18 cellular contexts compared by ENCODE assay signal in genomic region chr10:84147347-84147746, GRCh38. TPM values are rescaled to one million over a fixed set of nuclear protein-coding genes. Genes with fewer than 3 reads are reported as not detected.
DNase-seq lines count a peak whose midpoint lies in the region; ATAC-seq, FAIRE-seq and TF ChIP-seq lines count a peak whose summit lies in the region.
"Had no signal": no experiment of that assay in that cellular context is flagged by ENCODE, and none has a peak within 500 bp of the region (broad histone marks: within the 10 kb centered on the region; RNA-seq: fewer than 3 reads in every experiment).

No MANE protein-coding gene starts in this region.

- peaks cover 48% of the 10 kb centered on the region for H3K36me3 Mint-ChIP-seq in T-helper 1 cell treated with Interleukin-12 subunit alpha and Interleukin-12 subunit beta and Interleukin-4 antibody, amounts not matched to agents 30 μg/mL and 1 μg/mL, for 36 hours (ENCODE audit: low read depth)
- H3K36me3 Mint-ChIP-seq in T-helper 17 cell (ENCODE audit: low read depth) = peaks cover 6% of the 10 kb centered on the region

- H3K4me3 ChIP-seq in right lobe of liver (no peak overlapping the region), HepG2 (replicated peaks in 1 of 3; ENCODE audit: insufficient read depth in 1 of 3, low read depth in 2 of 3, low read length in 3 of 3) (no peak overlapping the region)
- H3K4me3 ChIP-seq: A549; BLaER1 treated with 17β-estradiol and CSF1 and Interleukin-3, amounts not matched to agents 10 nM and 100 nM; GM23248; HAP-1 had no signal

- no peak for DNase-seq in T-helper 1 cell
- DNase-seq in right lobe of liver = no peak
- DNase-seq in HepG2 (ENCODE audit: low spot score) = no peak
- no peak for DNase-seq in T-helper 17 cell
- DNase-seq in left lobe of liver (ENCODE audit: low spot score) = no peak
- DNase-seq: Caco-2 had no signal

- TF ChIP-seq POLR2A in right lobe of liver (IDR thresholded peaks at IDR 0.05) (no peak), HepG2 (IDR thresholded peaks at IDR 0.05; ENCODE audit: insufficient read depth in 1 of 2, low read depth in 2 of 2, low read length in 2 of 2) (no peak)

- H3K36me3 ChIP-seq in right lobe of liver (peaks cover 14 to 91% (median 53%) of the 10 kb centered on the region in 4 donors), HepG2 (replicated peaks in 1 of 2; ENCODE audit: control insufficient read depth in 1 of 2, insufficient read depth in 2 of 2, low read length in 2 of 2) (peaks cover 17 to 69% of the 10 kb centered on the region in 2 experiments)

- no peak overlapping the region for H3K4me2 ChIP-seq in HepG2 (ENCODE audit: low read depth, low read length)
- H3K4me2 ChIP-seq: A549; BLaER1 treated with 17β-estradiol and CSF1 and Interleukin-3, amounts not matched to agents 10 nM and 100 nM had no signal

- no peaks in the 10 kb centered on the region for H3K9me3 Mint-ChIP-seq in T-helper 1 cell treated with Interleukin-12 subunit alpha and Interleukin-12 subunit beta and Interleukin-4 antibody, amounts not matched to agents 30 μg/mL and 1 μg/mL, for 36 hours

- no peak overlapping the region for H3K9ac ChIP-seq in HepG2 (ENCODE audit: insufficient read depth, low read depth, low read length)
- H3K9ac ChIP-seq: GM23248 had no signal

- H3K27me3 ChIP-seq in right lobe of liver (no peaks in the 10 kb centered on the region), HepG2 (ENCODE audit: control insufficient read depth in 1 of 2, insufficient read depth in 2 of 2, low read length in 2 of 2) (no peaks in the 10 kb centered on the region)
- H3K27me3 ChIP-seq: BLaER1 treated with 17β-estradiol and CSF1 and Interleukin-3, amounts not matched to agents 10 nM and 100 nM had no signal

- TF ChIP-seq EP300 in HepG2 (IDR thresholded peaks at IDR 0.05; ENCODE audit: low read depth in 2 of 2, low read length in 2 of 2) (no peak), HepG2 (CRISPR knock-in tag; IDR thresholded peaks at IDR 0.05; ENCODE audit: borderline replicate concordance) (no peak)

- H3K27ac ChIP-seq in right lobe of liver = no peak overlapping the region
- H3K27ac ChIP-seq in HepG2 (ENCODE audit: extremely low read length, insufficient read depth, low read length) = no peak overlapping the region
- H3K27ac ChIP-seq: 22Rv1; A549; BLaER1 treated with 17β-estradiol and CSF1 and Interleukin-3, amounts not matched to agents 10 nM and 100 nM; GM23248 had no signal

- CTCF ChIA-PET in HepG2 (lab: Yijun Ruan, JAX; ENCODE audit: low intra/inter-chr PET ratio, low total read pairs) = no interaction called here

- no peaks in the 10 kb centered on the region for H4K20me1 ChIP-seq in HepG2 (ENCODE audit: insufficient read depth, low read length)

- TF ChIP-seq CTCF in right lobe of liver (IDR thresholded peaks at IDR 0.05) (no peak), HepG2 (CRISPR knock-in tag; IDR thresholded peaks at IDR 0.05) (no peak)

- peaks cover 3% of the 10 kb centered on the region for H3K4me1 Mint-ChIP-seq in T-helper 1 cell treated with Interleukin-12 subunit alpha and Interleukin-12 subunit beta and Interleukin-4 antibody, amounts not matched to agents 30 μg/mL and 1 μg/mL, for 36 hours (ENCODE audit: low read depth)
- peaks cover 8% of the 10 kb centered on the region for H3K4me1 Mint-ChIP-seq in T-helper 17 cell

- no peak overlapping the region for H3K4me3 Mint-ChIP-seq in T-helper 1 cell treated with Interleukin-12 subunit alpha and Interleukin-12 subunit beta and Interleukin-4 antibody, amounts not matched to agents 30 μg/mL and 1 μg/mL, for 36 hours
- H3K4me3 Mint-ChIP-seq in T-helper 17 cell = no peak overlapping the region

- peak; percentile 36 to 56 (median 49) for ATAC-seq in right lobe of liver
- ATAC-seq in HepG2 = no peak
- no peak for ATAC-seq in T-helper 17 cell
- ATAC-seq in left lobe of liver = peak; percentile 55
- ATAC-seq in GM19455 (IDR thresholded peaks at IDR 0.05; ENCODE audit: unreplicated experiment) = no peak
- no peak for ATAC-seq in GM18517 (IDR thresholded peaks at IDR 0.05; ENCODE audit: unreplicated experiment)

- H3K9me3 ChIP-seq in right lobe of liver = no peaks in the 10 kb centered on the region
- no peaks in the 10 kb centered on the region for H3K9me3 ChIP-seq in HepG2 (ENCODE audit: low read length)
- H3K9me3 ChIP-seq in T-helper 17 cell (ENCODE audit: control insufficient read depth, low read length, poor library complexity, severe bottlenecking) = no peaks in the 10 kb centered on the region
- H3K9me3 ChIP-seq: A549; BLaER1 treated with 17β-estradiol and CSF1 and Interleukin-3, amounts not matched to agents 10 nM and 100 nM; Caco-2; HAP-1 had no signal

- TF ChIP-seq RAD21 in HepG2 (CRISPR knock-in tag; IDR thresholded peaks at IDR 0.05) = no peak

- FAIRE-seq in HepG2 (lab: Jason Lieb, UNC) = no peak
- FAIRE-seq: A549, D721Med, GM18507 had no signal

- in situ Hi-C loops in HepG2 (cut with HindIII; ENCODE audit: extremely low pct_ligation_motif_present, low pct_unique_long_range_greater_than_20kb) = no loop called here

- H3K27ac Mint-ChIP-seq in T-helper 1 cell treated with Interleukin-12 subunit alpha and Interleukin-12 subunit beta and Interleukin-4 antibody, amounts not matched to agents 30 μg/mL and 1 μg/mL, for 36 hours = peak overlapping the region; percentile 11
- peak overlapping the region; percentile 61 for H3K27ac Mint-ChIP-seq in T-helper 17 cell

- BruUV-seq in HepG2 (replicated peaks; lab: Mats Ljungman, UMichigan) = no TSS peak

- intact Hi-C loops in right lobe of liver (cut with DNase I) (no loop called here), HepG2 (cut with micrococcal nuclease; ENCODE audit: unreplicated experiment) (no loop called here)

- H3K79me2 ChIP-seq in HepG2 (ENCODE audit: insufficient read depth, low read length) = no peaks in the 10 kb centered on the region

- POLR2A ChIA-PET in HepG2 (lab: Yijun Ruan, JAX) = interaction anchor here (0.9 to 1.1 kb wide), 2 partner anchors 7 to 8 kb away, joined by 3 read pairs; partner anchors contain the start of gene GHITM

- H3K27me3 Mint-ChIP-seq in T-helper 1 cell treated with Interleukin-12 subunit alpha and Interleukin-12 subunit beta and Interleukin-4 antibody, amounts not matched to agents 30 μg/mL and 1 μg/mL, for 36 hours (ENCODE audit: low read depth) = no peaks in the 10 kb centered on the region
- no peaks in the 10 kb centered on the region for H3K27me3 Mint-ChIP-seq in T-helper 17 cell

- H2AFZ ChIP-seq in HepG2 (ENCODE audit: low read length) = no peak overlapping the region
- H2AFZ ChIP-seq: GM23248 had no signal

- H3K4me1 ChIP-seq in right lobe of liver (no peaks in the 10 kb centered on the region), HepG2 (ENCODE audit: insufficient read depth, low read length) (no peaks in the 10 kb centered on the region)
- H3K4me1 ChIP-seq: A549; BLaER1 treated with 17β-estradiol and CSF1 and Interleukin-3, amounts not matched to agents 10 nM and 100 nM; Caco-2; HAP-1 had no signal

RNA-seq across cellular contexts. Expression of gene GHITM, which starts 8.0 kb away (rescaled TPM):
- total RNA-seq in right lobe of liver = 100 to 1,000 TPM; 133 to 231 (median 166) TPM
- total RNA-seq in HepG2 (2016; rRNA removed; fragmentation: Illumina TruSeq; extraction: Trizol) = 212 and 345 TPM in 2 replicates
- total RNA-seq in HepG2 (2016; cell fraction: cytosol; rRNA removed; fragmentation: Illumina TruSeq; extraction: Trizol; ENCODE audit: low read depth) = 30.2 and 31.6 TPM in 2 replicates
- total RNA-seq in HepG2 (2016; cell fraction: insoluble cytoplasmic fraction; rRNA removed; fragmentation: Illumina TruSeq; extraction: Trizol) = 217 and 359 TPM in 2 replicates
- total RNA-seq in HepG2 (2016; cell fraction: membrane; rRNA removed; fragmentation: Illumina TruSeq; extraction: Trizol) = 71.3 and 73.2 TPM in 2 replicates
- total RNA-seq in HepG2 (2016; cell fraction: nucleus; rRNA removed; fragmentation: Illumina TruSeq; extraction: Trizol) = 76.0 and 76.6 TPM in 2 replicates
- polyA plus RNA-seq in HepG2 (2011; rRNA removed) = 145 and 163 TPM in 2 replicates
- polyA plus RNA-seq in HepG2 (2011; cell fraction: cytosol; rRNA removed) = 120 and 156 TPM in 2 replicates
- polyA plus RNA-seq in HepG2 (2011; cell fraction: nucleus; rRNA removed) = 20.6 and 30.6 TPM in 2 replicates
- polyA plus RNA-seq in HepG2 (2012) = 147 and 173 TPM in 2 replicates
- polyA plus RNA-seq in HepG2 (2016; cell fraction: cytosol; fragmentation: Illumina TruSeq; extraction: Trizol; ENCODE audit: low read depth) = 26.7 and 30.1 TPM in 2 replicates
- 287 and 340 TPM in 2 replicates for polyA plus RNA-seq in HepG2 (2016; cell fraction: insoluble cytoplasmic fraction; fragmentation: Illumina TruSeq; extraction: Trizol; ENCODE audit: low read depth)
- 47.9 and 49.3 TPM in 2 replicates for polyA plus RNA-seq in HepG2 (2016; cell fraction: membrane; fragmentation: Illumina TruSeq; extraction: Trizol; ENCODE audit: low read depth)
- 94.0 TPM in 2 replicates for polyA plus RNA-seq in HepG2 (2016; cell fraction: nucleus; fragmentation: Illumina TruSeq; extraction: Trizol; ENCODE audit: insufficient read depth, low read depth)
- polyA minus RNA-seq in HepG2 (2011; rRNA and poly(A)+ RNA removed; ENCODE audit: low replicate concordance) = 155 and 222 TPM in 2 replicates
- polyA minus RNA-seq in HepG2 (2011; cell fraction: cytosol; rRNA and poly(A)+ RNA removed) = 64.6 and 69.6 TPM in 2 replicates
- 31.3 and 40.3 TPM in 2 replicates for polyA minus RNA-seq in HepG2 (2011; cell fraction: nucleus; rRNA and poly(A)+ RNA removed)
- 10 to 100 TPM; 72.6 to 72.9 TPM for total RNA-seq in T-helper 17 cell
- 162 TPM for total RNA-seq in left lobe of liver

RNA-seq across cellular contexts. Expression of gene GPR15LG, which starts 26.3 kb away (rescaled TPM):
- total RNA-seq in right lobe of liver = not detected
- total RNA-seq in HepG2 (2016; rRNA removed; fragmentation: Illumina TruSeq; extraction: Trizol) = not detected in 2 replicates
- not detected in 2 replicates for total RNA-seq in HepG2 (2016; cell fraction: cytosol; rRNA removed; fragmentation: Illumina TruSeq; extraction: Trizol; ENCODE audit: low read depth)
- not detected in 2 replicates for total RNA-seq in HepG2 (2016; cell fraction: insoluble cytoplasmic fraction; rRNA removed; fragmentation: Illumina TruSeq; extraction: Trizol)
- total RNA-seq in HepG2 (2016; cell fraction: membrane; rRNA removed; fragmentation: Illumina TruSeq; extraction: Trizol) = not detected in 2 replicates
- not detected in 2 replicates for total RNA-seq in HepG2 (2016; cell fraction: nucleus; rRNA removed; fragmentation: Illumina TruSeq; extraction: Trizol)
- polyA plus RNA-seq in HepG2 (2011; rRNA removed) = not detected in 2 replicates
- not detected in 2 replicates for polyA plus RNA-seq in HepG2 (2011; cell fraction: cytosol; rRNA removed)
- polyA plus RNA-seq in HepG2 (2011; cell fraction: nucleus; rRNA removed) = not detected in 2 replicates
- not detected in 2 replicates for polyA plus RNA-seq in HepG2 (2012)
- not detected in 2 replicates for polyA plus RNA-seq in HepG2 (2016; cell fraction: cytosol; fragmentation: Illumina TruSeq; extraction: Trizol; ENCODE audit: low read depth)
- not detected in 2 replicates for polyA plus RNA-seq in HepG2 (2016; cell fraction: insoluble cytoplasmic fraction; fragmentation: Illumina TruSeq; extraction: Trizol; ENCODE audit: low read depth)
- not detected in 2 replicates for polyA plus RNA-seq in HepG2 (2016; cell fraction: membrane; fragmentation: Illumina TruSeq; extraction: Trizol; ENCODE audit: low read depth)
- polyA plus RNA-seq in HepG2 (2016; cell fraction: nucleus; fragmentation: Illumina TruSeq; extraction: Trizol; ENCODE audit: insufficient read depth, low read depth) = not detected in 2 replicates
- polyA minus RNA-seq in HepG2 (2011; rRNA and poly(A)+ RNA removed; ENCODE audit: low replicate concordance) = not detected in 2 replicates
- polyA minus RNA-seq in HepG2 (2011; cell fraction: cytosol; rRNA and poly(A)+ RNA removed) = not detected in 2 replicates
- polyA minus RNA-seq in HepG2 (2011; cell fraction: nucleus; rRNA and poly(A)+ RNA removed) = not detected in 2 replicates
- total RNA-seq in T-helper 17 cell = not detected
- total RNA-seq in left lobe of liver = 0.20 TPM
- total RNA-seq: Caco-2, GM23248, H4 had no signal
- polyA plus RNA-seq: A549, AG04450, GM23248 had no signal

RNA-seq across cellular contexts. Expression of gene CDHR1, which starts 47.0 kb away (rescaled TPM):
- total RNA-seq in right lobe of liver (under 1 TPM in 5 of 6 experiments, not detected in 1; 0.09 to 0.42 (median 0.19) TPM), HepG2 (2016; rRNA removed; fragmentation: Illumina TruSeq; extraction: Trizol) (0.04 TPM in 1 of 2 replicates, not detected in the other), T-helper 17 cell (under 1 TPM; 0.12 to 0.73 TPM), left lobe of liver (0.13 TPM)
- total RNA-seq in HepG2 (2016; cell fraction: cytosol; rRNA removed; fragmentation: Illumina TruSeq; extraction: Trizol; ENCODE audit: low read depth) = not detected in 2 replicates
- 0.02 TPM in 1 of 2 replicates, not detected in the other for total RNA-seq in HepG2 (2016; cell fraction: insoluble cytoplasmic fraction; rRNA removed; fragmentation: Illumina TruSeq; extraction: Trizol)
- not detected in 2 replicates for total RNA-seq in HepG2 (2016; cell fraction: membrane; rRNA removed; fragmentation: Illumina TruSeq; extraction: Trizol)
- not detected in 2 replicates for total RNA-seq in HepG2 (2016; cell fraction: nucleus; rRNA removed; fragmentation: Illumina TruSeq; extraction: Trizol)
- 0.01 and 0.09 TPM in 2 replicates for polyA plus RNA-seq in HepG2 (2011; rRNA removed)
- 0.04 TPM in 1 of 2 replicates, not detected in the other for polyA plus RNA-seq in HepG2 (2011; cell fraction: cytosol; rRNA removed)
- 0.14 and 0.34 TPM in 2 replicates for polyA plus RNA-seq in HepG2 (2011; cell fraction: nucleus; rRNA removed)
- 0.05 TPM in 1 of 2 replicates, not detected in the other for polyA plus RNA-seq in HepG2 (2012)
- polyA plus RNA-seq in HepG2 (2016; cell fraction: cytosol; fragmentation: Illumina TruSeq; extraction: Trizol; ENCODE audit: low read depth) = not detected in 2 replicates
- polyA plus RNA-seq in HepG2 (2016; cell fraction: insoluble cytoplasmic fraction; fragmentation: Illumina TruSeq; extraction: Trizol; ENCODE audit: low read depth) = not detected in 2 replicates
- not detected in 2 replicates for polyA plus RNA-seq in HepG2 (2016; cell fraction: membrane; fragmentation: Illumina TruSeq; extraction: Trizol; ENCODE audit: low read depth)
- 0.23 TPM in 1 of 2 replicates, not detected in the other for polyA plus RNA-seq in HepG2 (2016; cell fraction: nucleus; fragmentation: Illumina TruSeq; extraction: Trizol; ENCODE audit: insufficient read depth, low read depth)
- not detected in 2 replicates for polyA minus RNA-seq in HepG2 (2011; rRNA and poly(A)+ RNA removed; ENCODE audit: low replicate concordance)
- not detected in 2 replicates for polyA minus RNA-seq in HepG2 (2011; cell fraction: cytosol; rRNA and poly(A)+ RNA removed)
- polyA minus RNA-seq in HepG2 (2011; cell fraction: nucleus; rRNA and poly(A)+ RNA removed) = 0.64 TPM in 1 of 2 replicates, not detected in the other
- total RNA-seq: Caco-2, GM23248 had no signal
- polyA plus RNA-seq: AG04450, GM23248 had no signal

Comparison
In these comparisons a context has a peak if more than half of its experiments do, and no peak if none do; other contexts are left out.
1. ATAC-seq: peak in right lobe of liver (4 of 4) and left lobe of liver (single experiment); none in HepG2 (single experiment), T-helper 17 cell (single experiment), GM19455 (single experiment) and GM18517 (single experiment).